1 cellular context compared by ENCODE assay signal in the genomic region with DNA sequence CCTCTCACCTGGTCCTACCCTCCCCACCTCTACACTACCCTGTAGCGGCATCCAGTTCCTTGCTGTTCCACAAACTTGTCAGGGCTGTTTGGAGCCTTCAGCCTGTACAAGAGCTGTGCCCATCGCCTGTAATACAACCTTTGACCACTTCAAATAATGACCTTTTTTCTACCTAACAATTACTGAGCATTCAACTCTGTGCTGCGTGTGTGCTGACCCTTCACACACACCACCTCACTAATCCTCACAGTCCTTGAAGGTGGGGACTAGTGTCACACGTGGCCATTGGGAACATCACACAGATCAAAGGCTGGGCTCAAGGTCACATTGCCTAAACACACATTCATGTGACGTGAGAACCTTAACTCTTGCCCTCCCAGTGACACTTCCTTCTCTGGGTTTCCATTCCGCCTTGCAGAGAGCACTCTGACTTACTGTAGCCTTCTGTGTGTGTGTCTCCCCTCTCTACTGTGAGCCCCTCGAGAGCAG.
TF ChIP-seq lines count a peak whose summit lies in the region.

No MANE protein-coding gene starts in this region.

TF ChIP-seq in GM12878, 131 proteins besides CTCF, POLR2A, EP300 and RAD21:
- TF ChIP-seq POU2F2 (IDR thresholded peaks at IDR 0.05; ENCODE audit: borderline replicate concordance, low read depth, low read length) = no peak
- no peak for TF ChIP-seq HCFC1 (IDR thresholded peaks at IDR 0.05; ENCODE audit: low read length)
- TF ChIP-seq, protein P1, sequence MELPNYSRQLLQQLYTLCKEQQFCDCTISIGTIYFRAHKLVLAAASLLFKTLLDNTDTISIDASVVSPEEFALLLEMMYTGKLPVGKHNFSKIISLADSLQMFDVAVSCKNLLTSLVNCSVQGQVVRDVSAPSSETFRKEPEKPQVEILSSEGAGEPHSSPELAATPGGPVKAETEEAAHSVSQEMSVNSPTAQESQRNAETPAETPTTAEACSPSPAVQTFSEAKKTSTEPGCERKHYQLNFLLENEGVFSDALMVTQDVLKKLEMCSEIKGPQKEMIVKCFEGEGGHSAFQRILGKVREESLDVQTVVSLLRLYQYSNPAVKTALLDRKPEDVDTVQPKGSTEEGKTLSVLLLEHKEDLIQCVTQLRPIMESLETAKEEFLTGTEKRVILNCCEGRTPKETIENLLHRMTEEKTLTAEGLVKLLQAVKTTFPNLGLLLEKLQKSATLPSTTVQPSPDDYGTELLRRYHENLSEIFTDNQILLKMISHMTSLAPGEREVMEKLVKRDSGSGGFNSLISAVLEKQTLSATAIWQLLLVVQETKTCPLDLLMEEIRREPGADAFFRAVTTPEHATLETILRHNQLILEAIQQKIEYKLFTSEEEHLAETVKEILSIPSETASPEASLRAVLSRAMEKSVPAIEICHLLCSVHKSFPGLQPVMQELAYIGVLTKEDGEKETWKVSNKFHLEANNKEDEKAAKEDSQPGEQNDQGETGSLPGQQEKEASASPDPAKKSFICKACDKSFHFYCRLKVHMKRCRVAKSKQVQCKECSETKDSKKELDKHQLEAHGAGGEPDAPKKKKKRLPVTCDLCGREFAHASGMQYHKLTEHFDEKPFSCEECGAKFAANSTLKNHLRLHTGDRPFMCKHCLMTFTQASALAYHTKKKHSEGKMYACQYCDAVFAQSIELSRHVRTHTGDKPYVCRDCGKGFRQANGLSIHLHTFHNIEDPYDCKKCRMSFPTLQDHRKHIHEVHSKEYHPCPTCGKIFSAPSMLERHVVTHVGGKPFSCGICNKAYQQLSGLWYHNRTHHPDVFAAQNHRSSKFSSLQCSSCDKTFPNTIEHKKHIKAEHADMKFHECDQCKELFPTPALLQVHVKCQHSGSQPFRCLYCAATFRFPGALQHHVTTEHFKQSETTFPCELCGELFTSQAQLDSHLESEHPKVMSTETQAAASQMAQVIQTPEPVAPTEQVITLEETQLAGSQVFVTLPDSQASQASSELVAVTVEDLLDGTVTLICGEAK (IDR thresholded peaks at IDR 0.05; ENCODE audit: borderline replicate concordance) = no peak
- TF ChIP-seq CREB1 (IDR thresholded peaks at IDR 0.05; ENCODE audit: low read depth) = peak; percentile 55; the same call in 1 of the 2 replicates
- TF ChIP-seq, protein P2, sequence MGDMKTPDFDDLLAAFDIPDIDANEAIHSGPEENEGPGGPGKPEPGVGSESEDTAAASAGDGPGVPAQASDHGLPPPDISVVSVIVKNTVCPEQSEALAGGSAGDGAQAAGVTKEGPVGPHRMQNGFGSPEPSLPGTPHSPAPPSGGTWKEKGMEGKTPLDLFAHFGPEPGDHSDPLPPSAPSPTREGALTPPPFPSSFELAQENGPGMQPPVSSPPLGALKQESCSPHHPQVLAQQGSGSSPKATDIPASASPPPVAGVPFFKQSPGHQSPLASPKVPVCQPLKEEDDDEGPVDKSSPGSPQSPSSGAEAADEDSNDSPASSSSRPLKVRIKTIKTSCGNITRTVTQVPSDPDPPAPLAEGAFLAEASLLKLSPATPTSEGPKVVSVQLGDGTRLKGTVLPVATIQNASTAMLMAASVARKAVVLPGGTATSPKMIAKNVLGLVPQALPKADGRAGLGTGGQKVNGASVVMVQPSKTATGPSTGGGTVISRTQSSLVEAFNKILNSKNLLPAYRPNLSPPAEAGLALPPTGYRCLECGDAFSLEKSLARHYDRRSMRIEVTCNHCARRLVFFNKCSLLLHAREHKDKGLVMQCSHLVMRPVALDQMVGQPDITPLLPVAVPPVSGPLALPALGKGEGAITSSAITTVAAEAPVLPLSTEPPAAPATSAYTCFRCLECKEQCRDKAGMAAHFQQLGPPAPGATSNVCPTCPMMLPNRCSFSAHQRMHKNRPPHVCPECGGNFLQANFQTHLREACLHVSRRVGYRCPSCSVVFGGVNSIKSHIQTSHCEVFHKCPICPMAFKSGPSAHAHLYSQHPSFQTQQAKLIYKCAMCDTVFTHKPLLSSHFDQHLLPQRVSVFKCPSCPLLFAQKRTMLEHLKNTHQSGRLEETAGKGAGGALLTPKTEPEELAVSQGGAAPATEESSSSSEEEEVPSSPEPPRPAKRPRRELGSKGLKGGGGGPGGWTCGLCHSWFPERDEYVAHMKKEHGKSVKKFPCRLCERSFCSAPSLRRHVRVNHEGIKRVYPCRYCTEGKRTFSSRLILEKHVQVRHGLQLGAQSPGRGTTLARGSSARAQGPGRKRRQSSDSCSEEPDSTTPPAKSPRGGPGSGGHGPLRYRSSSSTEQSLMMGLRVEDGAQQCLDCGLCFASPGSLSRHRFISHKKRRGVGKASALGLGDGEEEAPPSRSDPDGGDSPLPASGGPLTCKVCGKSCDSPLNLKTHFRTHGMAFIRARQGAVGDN (IDR thresholded peaks at IDR 0.05) = no peak
- no peak for TF ChIP-seq ESRRA (IDR thresholded peaks at IDR 0.05; ENCODE audit: low read length)
- no peak for TF ChIP-seq RUNX3 (IDR thresholded peaks at IDR 0.05; ENCODE audit: low read length)
- TF ChIP-seq JUND (IDR thresholded peaks at IDR 0.05; ENCODE audit: low read depth, low read length) = no peak
